1 cellular context compared by ENCODE assay signal in genomic region chr11:65651339-65651588, GRCh38.
TF ChIP-seq lines count a peak whose summit lies in the region.

No MANE protein-coding gene starts in this region.

TF ChIP-seq in endothelial cell of umbilical vein, 7 proteins besides CTCF, POLR2A, EP300 and RAD21:
- TF ChIP-seq FOS (IDR thresholded peaks at IDR 0.05; ENCODE audit: borderline replicate concordance, insufficient read depth, low read length) (no peak), MYC (IDR thresholded peaks at IDR 0.05; ENCODE audit: low read depth, low read length) (no peak), POLR2AphosphoS5 (IDR thresholded peaks at IDR 0.05; ENCODE audit: insufficient read depth, low read depth, low read length) (no peak)
TF ChIP-seq in endothelial cell of umbilical vein: peak in this region for 0.
